Comparison of ENCODE assay signal across 1 cellular context in genomic region chr15:90054618-90055097, GRCh38.
TF ChIP-seq lines count a peak whose summit lies in the region.

No MANE protein-coding gene starts in this region.

TF ChIP-seq in IMR-90, 13 proteins besides CTCF, POLR2A, EP300 and RAD21:
- TF ChIP-seq MAFK (IDR thresholded peaks at IDR 0.05; ENCODE audit: low read depth, low read length) (no peak), MXI1 (IDR thresholded peaks at IDR 0.05; ENCODE audit: borderline replicate concordance, low read depth, low read length) (no peak), BHLHE40 (IDR thresholded peaks at IDR 0.05; ENCODE audit: low read depth, low read length) (no peak), CEBPB (IDR thresholded peaks at IDR 0.05; ENCODE audit: low read depth, low read length) (no peak), CHD1 (IDR thresholded peaks at IDR 0.05; ENCODE audit: low read depth, low read length) (no peak), RCOR1 (IDR thresholded peaks at IDR 0.05; ENCODE audit: insufficient replicate concordance, low read length) (no peak), FOS (IDR thresholded peaks at IDR 0.05; ENCODE audit: low read depth, low read length) (no peak), ELK1 (IDR thresholded peaks at IDR 0.05; ENCODE audit: borderline replicate concordance, low read depth, low read length) (no peak), RFX5 (IDR thresholded peaks at IDR 0.05; ENCODE audit: low read depth, low read length) (no peak), MAZ (IDR thresholded peaks at IDR 0.05; ENCODE audit: borderline replicate concordance, low read depth, low read length) (no peak), SMC3 (IDR thresholded peaks at IDR 0.05; ENCODE audit: low read depth, low read length) (no peak), USF2 (IDR thresholded peaks at IDR 0.05; ENCODE audit: low read depth, low read length) (no peak), NFE2L2 (IDR thresholded peaks at IDR 0.05; ENCODE audit: low read depth, low read length) (no peak)
